ENCODE assay signal across 8 cellular contexts in the genomic region with DNA sequence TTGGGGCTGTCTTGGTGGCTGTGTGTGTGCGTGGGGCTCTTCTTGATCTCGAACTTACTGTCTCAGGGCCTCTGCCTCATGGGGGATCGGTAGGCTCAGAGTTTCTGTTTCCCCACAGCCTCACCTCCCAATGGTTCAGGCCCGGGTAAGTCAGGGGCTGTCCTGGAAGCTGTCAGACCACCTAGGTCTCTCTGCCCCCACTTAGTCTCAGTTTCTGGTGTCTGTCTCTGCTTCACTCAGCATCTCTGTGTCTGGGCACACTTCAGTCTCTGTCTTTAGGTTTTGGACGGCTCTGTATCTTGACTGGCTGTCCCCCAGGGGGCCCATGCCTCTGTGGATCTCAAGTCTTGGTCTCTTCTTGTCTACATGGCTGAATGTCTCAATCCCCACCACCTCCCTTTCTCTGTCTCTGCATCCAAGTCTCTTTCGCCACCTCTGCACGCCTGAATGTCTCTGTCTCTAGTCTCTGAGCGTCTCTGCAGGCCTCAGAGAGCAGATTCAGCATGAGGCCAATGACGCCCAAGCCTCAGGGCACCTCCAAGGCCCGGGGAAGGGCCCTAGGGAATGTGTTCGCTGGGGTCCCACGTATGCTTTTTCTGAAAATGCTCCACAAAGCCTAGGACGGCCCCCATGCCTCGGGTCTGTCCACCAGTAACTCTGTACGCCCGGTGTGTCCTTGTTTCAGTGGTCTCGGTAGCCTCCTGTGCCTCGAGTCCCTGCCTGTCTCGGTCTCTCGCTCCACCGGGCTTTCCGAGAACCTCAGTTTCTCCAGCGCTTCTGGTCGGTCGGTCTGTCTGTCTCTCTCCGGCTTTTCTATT. TPM values are rescaled to one million over a fixed set of nuclear protein-coding genes. Genes with fewer than 3 reads are reported as not detected.
DNase-seq lines count a peak whose midpoint lies in the region; ATAC-seq and TF ChIP-seq lines count a peak whose summit lies in the region.

No MANE protein-coding gene starts in this region.

- no peaks in the 10 kb centered on the region for H3K9me3 Mint-ChIP-seq in naive thymus-derived CD8-positive, alpha-beta T cell

- peak overlapping the region; percentile 79 to 93 (median 86) for H3K4me3 Mint-ChIP-seq in naive thymus-derived CD8-positive, alpha-beta T cell

- H3K9me2 ChIP-seq in PC-9 (ENCODE audit: insufficient read depth): no peaks in the 10 kb centered on the region

- TSS peak; percentile 52 for BruUV-seq in PC-9 (replicated peaks; lab: Mats Ljungman, UMichigan)

- H3K27me3 ChIP-seq in PC-9 (ENCODE audit: insufficient read depth, low read depth) (no peaks in the 10 kb centered on the region), duodenal mucosa (ENCODE audit: control insufficient read depth in 1 of 2, insufficient read depth in 2 of 2, low read length in 2 of 2) (peaks cover 6% of the 10 kb centered on the region in 2 donors)

- peak overlapping the region; percentile 77 for H2AFZ ChIP-seq in PC-9

- H3K9me3 ChIP-seq in PC-9 (ENCODE audit: insufficient read depth, low read depth) (no peaks in the 10 kb centered on the region), duodenal mucosa (ENCODE audit: control insufficient read depth in 1 of 2, low read length in 2 of 2) (no peaks in the 10 kb centered on the region)

- H4K20me1 ChIP-seq in PC-9 (ENCODE audit: insufficient read depth): no peaks in the 10 kb centered on the region

- H3K9ac ChIP-seq in duodenal mucosa (ENCODE audit: low read depth in 1 of 2, low read length in 2 of 2): peak overlapping the region; percentile 31 to 79

- H3K36me3 Mint-ChIP-seq in naive thymus-derived CD8-positive, alpha-beta T cell: no peaks in the 10 kb centered on the region

- peaks cover 0 to 2% (median 0%) of the 10 kb centered on the region in 5 donors for H3K27me3 Mint-ChIP-seq in naive thymus-derived CD8-positive, alpha-beta T cell

- POLR2A ChIA-PET in PC-9 (lab: Charles Lee; ENCODE audit: unreplicated experiment): interaction anchor here (0.6 kb wide), 1 partner anchor 1383 kb away, joined by 22 read pairs; no protein-coding TSS in a partner anchor
- POLR2A ChIA-PET in naive thymus-derived CD8-positive, alpha-beta T cell (lab: Charles Lee): interaction anchor here (1.6 kb wide), 1 partner anchor 12 kb away, joined by 3 read pairs; no protein-coding TSS in a partner anchor

- H3K27ac ChIP-seq in PC-9: no peak overlapping the region
- no peak overlapping the region for H3K27ac ChIP-seq in duodenal mucosa (ENCODE audit: low read depth, low read length)

- H3F3A ChIP-seq in PC-9 (ENCODE audit: insufficient read depth, low read depth): peaks cover 16% of the 10 kb centered on the region; the same call in 1 of the 2 replicates

- peak overlapping the region; percentile 94 for H3K4me2 ChIP-seq in PC-9

- H3K36me3 ChIP-seq in PC-9 (ENCODE audit: low read depth): no peaks in the 10 kb centered on the region
- H3K36me3 ChIP-seq in duodenal mucosa (ENCODE audit: control insufficient read depth in 1 of 2, insufficient read depth in 2 of 2, low read length in 2 of 2): no peaks in the 10 kb centered on the region

- peak overlapping the region; percentile 1 to 93 (median 86) for H3K27ac Mint-ChIP-seq in naive thymus-derived CD8-positive, alpha-beta T cell

- intact Hi-C loops in PC-9 (cut with micrococcal nuclease; ENCODE audit: unreplicated experiment): loop anchor here (5.0 kb wide), 1 partner anchor 527 kb away; no protein-coding TSS in a partner anchor

- CTCF ChIA-PET in PC-9 (lab: Charles Lee): interaction anchor here (0.6 kb wide), 1 partner anchor 1165 kb away, joined by 3 read pairs; no protein-coding TSS in a partner anchor

- TF ChIP-seq POLR2A in GM15510 (IDR thresholded peaks at IDR 0.05; ENCODE audit: borderline replicate concordance, extremely low read depth, insufficient read length): peak; percentile 14

- TF ChIP-seq CTCF in PC-9 (conservative IDR thresholded peaks at IDR 0.05): no peak

- DNase-seq in PC-9 (peak in 1 of 2 experiments; percentile 15), DMS153 treated with DMSO at 0.1 percent for 48 hours (lab: John Stamatoyannopoulos, UW; ENCODE audit: unreplicated experiment) (no peak)
- DNase-seq in naive thymus-derived CD8-positive, alpha-beta T cell: peak in 2 of 10 donors; percentile 25 to 40
- DNase-seq in stimulated activated CD4-positive, alpha-beta T cell treated with anti-CD3 and anti-CD28 coated beads, Interleukin-4, amount 100 ng/mL, for 24 hours: no peak

- peaks cover 22 to 62% (median 54%) of the 10 kb centered on the region in 4 donors for H3K4me1 Mint-ChIP-seq in naive thymus-derived CD8-positive, alpha-beta T cell

- H3K4me1 ChIP-seq in PC-9 (replicated peaks; ENCODE audit: insufficient read depth) (peaks cover 34% of the 10 kb centered on the region), duodenal mucosa (ENCODE audit: control insufficient read depth in 1 of 2, insufficient read depth in 2 of 2, low read length in 2 of 2) (peaks cover 17 to 23% of the 10 kb centered on the region in 2 donors)

- H3K79me2 ChIP-seq in PC-9 (ENCODE audit: low read depth): peaks cover 19% of the 10 kb centered on the region

- ATAC-seq in naive thymus-derived CD8-positive, alpha-beta T cell: peak; percentile 37 to 49
- no peak for ATAC-seq in GM19328 (IDR thresholded peaks at IDR 0.05; ENCODE audit: unreplicated experiment)
- no peak for ATAC-seq in GM18867 (IDR thresholded peaks at IDR 0.05; ENCODE audit: unreplicated experiment)

- H3K4me3 ChIP-seq in PC-9 (peak overlapping the region; percentile 68), duodenal mucosa (ENCODE audit: low read depth in 1 of 2, low read length in 2 of 2) (peak overlapping the region; percentile 51 to 76)

RNA-seq across cellular contexts. Expression of gene FHL3, which starts 0.8 kb away (rescaled TPM):
- total RNA-seq in PC-9 (2021): 26.2 and 29.8 TPM in 2 replicates
- 10 to 100 TPM; 11.0 to 11.4 TPM for total RNA-seq in naive thymus-derived CD8-positive, alpha-beta T cell
- 10 to 100 TPM in 1 of 3 donors, 1 to 10 TPM in 2; 4.8 to 12.7 (median 8.1) TPM for polyA plus RNA-seq in naive thymus-derived CD8-positive, alpha-beta T cell

RNA-seq across cellular contexts. Expression of gene UTP11, which starts 8.0 kb away (rescaled TPM):
- total RNA-seq in PC-9 (2021): 21.8 and 36.4 TPM in 2 replicates
- 10 to 100 TPM; 14.2 to 17.3 TPM for total RNA-seq in naive thymus-derived CD8-positive, alpha-beta T cell
- polyA plus RNA-seq in naive thymus-derived CD8-positive, alpha-beta T cell: 10 to 100 TPM; 16.6 to 21.4 (median 17.4) TPM

RNA-seq across cellular contexts. Expression of gene SF3A3, which starts 14.7 kb away (rescaled TPM):
- 82.6 and 99.1 TPM in 2 replicates for total RNA-seq in PC-9 (2021)
- 10 to 100 TPM; 67.0 to 72.0 TPM for total RNA-seq in naive thymus-derived CD8-positive, alpha-beta T cell
- 100 to 1,000 TPM in 1 of 3 donors, 10 to 100 TPM in 2; 97.4 to 101 (median 98.1) TPM for polyA plus RNA-seq in naive thymus-derived CD8-positive, alpha-beta T cell

RNA-seq across cellular contexts. Expression of gene POU3F1, which starts 42.1 kb away (rescaled TPM):
- total RNA-seq in PC-9 (2021): not detected in 2 replicates
- total RNA-seq in naive thymus-derived CD8-positive, alpha-beta T cell: under 1 TPM; 0.31 to 0.38 TPM
- under 1 TPM in 1 of 3 donors, not detected in 2; 0.08 TPM for polyA plus RNA-seq in naive thymus-derived CD8-positive, alpha-beta T cell

RNA-seq across cellular contexts. Expression of gene INPP5B, which starts 57.6 kb away (rescaled TPM):
- 26.7 and 28.1 TPM in 2 replicates for total RNA-seq in PC-9 (2021)
- total RNA-seq in naive thymus-derived CD8-positive, alpha-beta T cell: 10 to 100 TPM; 40.8 to 46.7 TPM
- 10 to 100 TPM; 11.3 to 22.0 (median 18.5) TPM for polyA plus RNA-seq in naive thymus-derived CD8-positive, alpha-beta T cell

Comparison
In these comparisons a context has a peak if more than half of its experiments do, and no peak if none do; other contexts are left out.
1. ATAC-seq: peak in naive thymus-derived CD8-positive, alpha-beta T cell (2 of 2); none in GM19328 (single experiment) and GM18867 (single experiment).